ENCODE assay signal across 19 cellular contexts in genomic region chr2:44124502-44124901, GRCh38. TPM values are rescaled to one million over a fixed set of nuclear protein-coding genes. Genes with fewer than 3 reads are reported as not detected.
A peak's percentile ranks its signal among the peaks of the same experiment; 100 is the strongest.
DNase-seq lines count a peak whose midpoint lies in the region; ATAC-seq, FAIRE-seq and TF ChIP-seq lines count a peak whose summit lies in the region.
"Had no signal": no experiment of that assay in that cellular context is flagged by ENCODE, and none has a peak within 500 bp of the region (broad histone marks: within the 10 kb centered on the region; RNA-seq: fewer than 3 reads in every experiment).

No MANE protein-coding gene starts in this region.

- no peaks in the 10 kb centered on the region for H3K23me2 ChIP-seq in H1 (ENCODE audit: low read depth, low read length)

- TF ChIP-seq EP300 in H1 (IDR thresholded peaks at IDR 0.05; ENCODE audit: borderline replicate concordance in 1 of 2, low read depth in 2 of 2, low read length in 2 of 2) = no peak

- H3K14ac ChIP-seq in H1 (ENCODE audit: insufficient read length) = no peak overlapping the region

- H3K23ac ChIP-seq in H1 (ENCODE audit: insufficient read length) = no peak overlapping the region

- H3K27me3 Mint-ChIP-seq in T-helper 17 cell = peaks cover 23% of the 10 kb centered on the region
- H3K27me3 Mint-ChIP-seq in stimulated activated naive CD8-positive, alpha-beta T cell treated with anti-CD3 and anti-CD28 coated beads, Interleukin-15, amount 100 ng/mL, for 72 hours = no peaks in the 10 kb centered on the region
- H3K27me3 Mint-ChIP-seq: CD4-positive, alpha-beta T cell had no signal

- peak; percentile 28 for DNase-seq in stimulated activated CD4-positive, alpha-beta T cell treated with anti-CD3 and anti-CD28 coated beads, Interleukin-15, amount 100 ng/mL, for 24 hours
- no peak for DNase-seq in stimulated activated CD4-positive, alpha-beta T cell treated with anti-CD3 and anti-CD28 coated beads, Interleukin-2, amount 100 ng/mL, for 48 hours
- no peak for DNase-seq in T-helper 17 cell
- DNase-seq in H1 (ENCODE audit: low read depth in 1 of 2, low spot score in 2 of 2) = no peak
- DNase-seq in stimulated activated naive CD8-positive, alpha-beta T cell treated with anti-CD3 and anti-CD28 coated beads, Interleukin-15, amount 100 ng/mL, for 72 hours = no peak
- DNase-seq: AML-193; Caco-2; CD4-positive, alpha-beta T cell had no signal

- H3K9ac ChIP-seq in H1 (replicated peaks in 1 of 4; ENCODE audit: extremely low read depth in 1 of 4, low read depth in 3 of 4, low read length in 3 of 4) = no peak overlapping the region

- CTCF ChIA-PET in H1 (lab: Charles Lee; ENCODE audit: partially characterized antibody) = interaction anchor here (0.8 kb wide), 1 partner anchor 37 kb away, joined by 4 read pairs; no protein-coding TSS in a partner anchor

- H2AFZ ChIP-seq in H1 (ENCODE audit: low read length) = no peak overlapping the region

- FAIRE-seq in H1 (lab: Jason Lieb, UNC) = no peak
- FAIRE-seq: A549, D721Med, G401.6, GM12892, GM18507, HepG2 had no signal

- H3K36me3 ChIP-seq in H1 (ENCODE audit: control insufficient read depth in 2 of 4, insufficient read depth in 4 of 4, low read length in 3 of 4) = no peaks in the 10 kb centered on the region
- H3K36me3 ChIP-seq: HAP-1 had no signal

- no peak overlapping the region for H2BK12ac ChIP-seq in H1 (ENCODE audit: low read depth, low read length)

- no peak overlapping the region for H3K18ac ChIP-seq in H1 (ENCODE audit: extremely low read depth, low read length)

- H3K27ac Mint-ChIP-seq in T-helper 17 cell = peak overlapping the region; percentile 16
- H3K27ac Mint-ChIP-seq in stimulated activated naive CD8-positive, alpha-beta T cell treated with anti-CD3 and anti-CD28 coated beads, Interleukin-15, amount 100 ng/mL, for 72 hours = no peak overlapping the region
- H3K27ac Mint-ChIP-seq: CD4-positive, alpha-beta T cell; IgD-negative memory B cell had no signal

- no peaks in the 10 kb centered on the region for H3K9me3 Mint-ChIP-seq in stimulated activated naive CD8-positive, alpha-beta T cell treated with anti-CD3 and anti-CD28 coated beads, Interleukin-15, amount 100 ng/mL, for 72 hours
- H3K9me3 Mint-ChIP-seq: CD4-positive, alpha-beta T cell had no signal

- no peak overlapping the region for H3K4me3 Mint-ChIP-seq in T-helper 17 cell
- no peak overlapping the region for H3K4me3 Mint-ChIP-seq in stimulated activated naive CD8-positive, alpha-beta T cell treated with anti-CD3 and anti-CD28 coated beads, Interleukin-15, amount 100 ng/mL, for 72 hours
- H3K4me3 Mint-ChIP-seq: CD4-positive, alpha-beta T cell had no signal

- H3K27ac ChIP-seq in H1 (ENCODE audit: low read depth, low read length) = no peak overlapping the region
- H3K27ac ChIP-seq: A549, C4-2B had no signal

- no peak overlapping the region for H2AK5ac ChIP-seq in H1 (ENCODE audit: low read depth, low read length)

- H3K79me1 ChIP-seq in H1 (ENCODE audit: low read depth, low read length) = no peaks in the 10 kb centered on the region

- no peaks in the 10 kb centered on the region for H4K20me1 ChIP-seq in H1 (replicated peaks in 1 of 2; ENCODE audit: control insufficient read depth in 1 of 2, insufficient read depth in 2 of 2, low read length in 2 of 2)

- H3K4ac ChIP-seq in H1 (replicated peaks; ENCODE audit: insufficient read length, low read depth, low read length) = no peak overlapping the region

- peaks cover 4% of the 10 kb centered on the region for H3K4me1 Mint-ChIP-seq in T-helper 17 cell
- peaks cover 20% of the 10 kb centered on the region for H3K4me1 Mint-ChIP-seq in stimulated activated naive CD8-positive, alpha-beta T cell treated with anti-CD3 and anti-CD28 coated beads, Interleukin-15, amount 100 ng/mL, for 72 hours

- no peaks in the 10 kb centered on the region for H3K36me3 Mint-ChIP-seq in T-helper 17 cell (ENCODE audit: low read depth)
- H3K36me3 Mint-ChIP-seq: IgD-negative memory B cell had no signal

- H2BK20ac ChIP-seq in H1 (ENCODE audit: low read length) = no peak overlapping the region

- 97% methylated on average over 5 of the region's 5 CpGs; no CpG with 5 or more reads in 1 of the 2 experiments for WGBS in H1 (ENCODE audit: extremely low coverage in 1 of 2, insufficient coverage in 1 of 2, insufficient read length in 1 of 2, insufficient replicate concordance in 2 of 2, low coverage in 1 of 2, low lambda C conversion rate in 2 of 2, missing lambda C conversion rate in 1 of 2), 2 experiments

- H3K4me3 ChIP-seq in H1 (ENCODE audit: extremely low read depth in 1 of 4, insufficient read depth in 2 of 4, low read depth in 3 of 4, low read length in 4 of 4) = no peak overlapping the region
- H3K4me3 ChIP-seq: A549, HAP-1 had no signal

- no peaks in the 10 kb centered on the region for H3K79me2 ChIP-seq in H1 (ENCODE audit: control insufficient read depth in 1 of 2, insufficient read depth in 2 of 2, low read length in 2 of 2)

- H2BK120ac ChIP-seq in H1 (replicated peaks; ENCODE audit: low read depth, low read length) = peak overlapping the region; percentile 38

- no peak overlapping the region for H3K56ac ChIP-seq in H1 (replicated peaks; ENCODE audit: insufficient read length, low read depth, low read length)

- H4K91ac ChIP-seq in H1 (replicated peaks; ENCODE audit: insufficient read length, low read length) = peak overlapping the region; percentile 40

- no peak overlapping the region for H2BK15ac ChIP-seq in H1 (ENCODE audit: low read length)

- no peak for ATAC-seq in T-helper 17 cell
- ATAC-seq in stimulated activated naive CD8-positive, alpha-beta T cell treated with anti-CD3 and anti-CD28 coated beads, Interleukin-15, amount 100 ng/mL, for 72 hours = peak; percentile 29
- ATAC-seq in GM19395 (IDR thresholded peaks at IDR 0.05; ENCODE audit: unreplicated experiment) = no peak
- ATAC-seq in GM21515 (IDR thresholded peaks at IDR 0.05; ENCODE audit: unreplicated experiment) = no peak
- ATAC-seq: A549, HepG2 had no signal

- H3K9me3 ChIP-seq in T-helper 17 cell (ENCODE audit: control insufficient read depth, low read length, poor library complexity, severe bottlenecking) (no peaks in the 10 kb centered on the region), H1 (ENCODE audit: insufficient read depth in 2 of 2, low read depth in 1 of 2, low read length in 1 of 2) (no peaks in the 10 kb centered on the region)
- H3K9me3 ChIP-seq: A549, Caco-2, HAP-1 had no signal

- H2BK5ac ChIP-seq in H1 (ENCODE audit: low read depth, low read length) = no peak overlapping the region

- TF ChIP-seq CTCF in H1 (IDR thresholded peaks at IDR 0.05; ENCODE audit: control extremely low read depth in 1 of 3, insufficient read depth in 1 of 3, low read depth in 1 of 3, low read length in 3 of 3) = no peak

- no peak overlapping the region for H4K8ac ChIP-seq in H1 (ENCODE audit: extremely low read depth, insufficient read depth, low read length)

- TF ChIP-seq RAD21 in H1 (IDR thresholded peaks at IDR 0.05 in 1 of 2, conservative IDR thresholded peaks at IDR 0.05 in 1 of 2; ENCODE audit: low read depth in 2 of 2, low read length in 2 of 2) = no peak

- no peak overlapping the region for H3K4me2 ChIP-seq in H1 (ENCODE audit: insufficient read depth in 1 of 2, low read depth in 2 of 2, low read length in 2 of 2)
- H3K4me2 ChIP-seq: A549 had no signal

- no peak overlapping the region for H4K5ac ChIP-seq in H1 (ENCODE audit: insufficient read length, low read depth, low read length)

- no peaks in the 10 kb centered on the region for H3K27me3 ChIP-seq in H1 (replicated peaks in 1 of 4; ENCODE audit: control insufficient read depth in 3 of 4, extremely low read depth in 1 of 4, insufficient read depth in 3 of 4, low read length in 3 of 4)

- POLR2A ChIA-PET in H1 (lab: Charles Lee; ENCODE audit: partially characterized antibody) = interaction anchor here (0.8 to 1.0 kb wide), 2 partner anchors 9 to 14 kb away, joined by 3 to 5 read pairs; no protein-coding TSS in a partner anchor

- TF ChIP-seq POLR2A in H1 (IDR thresholded peaks at IDR 0.05; ENCODE audit: control extremely low read depth in 1 of 2, low read depth in 2 of 2, low read length in 2 of 2) = no peak

- H3K4me1 ChIP-seq in H1 (replicated peaks in 1 of 4; ENCODE audit: control insufficient read depth in 3 of 4, insufficient read depth in 4 of 4, low read length in 3 of 4) = peaks cover 0 to 6% (median 0%) of the 10 kb centered on the region in 4 experiments; a peak in 1 of 7 replicates

TF ChIP-seq in H1, 55 proteins besides CTCF, POLR2A, EP300 and RAD21:
- TF ChIP-seq, protein P1, sequence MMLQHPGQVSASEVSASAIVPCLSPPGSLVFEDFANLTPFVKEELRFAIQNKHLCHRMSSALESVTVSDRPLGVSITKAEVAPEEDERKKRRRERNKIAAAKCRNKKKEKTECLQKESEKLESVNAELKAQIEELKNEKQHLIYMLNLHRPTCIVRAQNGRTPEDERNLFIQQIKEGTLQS (IDR thresholded peaks at IDR 0.05; ENCODE audit: insufficient read depth, low read depth, low read length) = no peak
- no peak for TF ChIP-seq SUZ12 (IDR thresholded peaks at IDR 0.05; ENCODE audit: low read length)
- no peak for TF ChIP-seq EGR1 (IDR thresholded peaks at IDR 0.05; ENCODE audit: borderline replicate concordance, low read depth, low read length)

RNA-seq across cellular contexts. Expression of gene PPM1B, which starts 44.2 kb away (rescaled TPM):
- total RNA-seq in T-helper 17 cell = 10 to 100 TPM; 72.7 to 82.7 TPM
- total RNA-seq in H1 (2021; fragmentation: NEBNext Ultra II Directional; extraction: Animal tissue kit (Norgen Biotek cat#: 25700)) = 126 TPM in 2 replicates
- polyA plus RNA-seq in H1 (2011; rRNA removed) = 33.3 and 43.6 TPM in 2 replicates
- polyA plus RNA-seq in H1 (2011; cell fraction: cytosol; rRNA removed) = 73.1 TPM
- 18.1 TPM for polyA plus RNA-seq in H1 (2011; cell fraction: nucleus; rRNA removed)
- polyA plus RNA-seq in H1 (2012, experiment 1 of 2) = 111 to 178 TPM (median 130 TPM) in 4 replicates
- 10.8 TPM for polyA plus RNA-seq in H1 (2012, experiment 2 of 2)
- polyA plus RNA-seq in H1 (2013, experiment 1 of 2) = 81.3 TPM
- 79.6 TPM for polyA plus RNA-seq in H1 (2013, experiment 2 of 2)
- 134 and 140 TPM in 2 replicates for polyA minus RNA-seq in H1 (2011; rRNA and poly(A)+ RNA removed)
- 99.5 TPM for polyA minus RNA-seq in H1 (2011; cell fraction: cytosol; rRNA and poly(A)+ RNA removed)
- 116 TPM for polyA minus RNA-seq in H1 (2011; cell fraction: nucleus; rRNA and poly(A)+ RNA removed)
